In the genomic region with DNA sequence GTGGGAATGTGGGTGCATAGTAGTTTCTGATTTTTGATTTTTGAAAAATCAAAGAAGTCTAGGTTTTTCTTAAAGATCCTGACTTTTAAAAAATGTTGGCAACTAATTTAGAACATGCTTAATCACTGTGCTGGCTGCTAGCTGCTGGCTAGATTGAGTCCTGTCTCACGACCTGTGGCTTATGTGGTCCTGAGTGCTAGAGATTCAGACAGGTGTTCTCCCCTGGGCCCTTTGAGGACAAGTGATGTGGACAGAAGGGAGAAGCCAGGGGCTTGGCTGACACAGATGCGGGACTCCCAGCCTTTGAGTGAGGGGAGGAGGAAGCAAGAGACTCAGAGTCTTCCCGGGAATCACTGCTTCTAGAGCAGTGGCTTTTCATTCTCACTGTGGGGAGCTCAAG, we compare ENCODE assay signal across 20 cellular contexts. TPM values are rescaled to one million over a fixed set of nuclear protein-coding genes. Genes with fewer than 3 reads are reported as not detected.
DNase-seq lines count a peak whose midpoint lies in the region; ATAC-seq, FAIRE-seq and TF ChIP-seq lines count a peak whose summit lies in the region.
"Had no signal": no experiment of that assay in that cellular context is flagged by ENCODE, and none has a peak within 500 bp of the region (broad histone marks: within the 10 kb centered on the region; RNA-seq: fewer than 3 reads in every experiment).

No MANE protein-coding gene starts in this region.

- no peak overlapping the region for H3K14ac ChIP-seq in H1 (ENCODE audit: insufficient read length)

- H3K23ac ChIP-seq in H1 (ENCODE audit: insufficient read length), result no peak overlapping the region

- H3K27ac ChIP-seq in BLaER1 treated with 17β-estradiol and CSF1 and Interleukin-3, amounts not matched to agents 10 nM and 100 nM, result peak overlapping the region in 1 of 11 experiments; percentile 35; a peak in 1 of 22 replicates
- H3K27ac ChIP-seq in Karpas-422 (ENCODE audit: low read length) (peak overlapping the region; percentile 24; the same call in 1 of the 2 replicates), H1 (ENCODE audit: low read depth, low read length) (no peak overlapping the region)

- H4K91ac ChIP-seq in H1 (replicated peaks; ENCODE audit: insufficient read length, low read length), result no peak overlapping the region

- H2AK5ac ChIP-seq in H1 (ENCODE audit: low read depth, low read length), result no peak overlapping the region

- H4K5ac ChIP-seq in H1 (ENCODE audit: insufficient read length, low read depth, low read length), result no peak overlapping the region

- H4K20me1 ChIP-seq in BLaER1 treated with 17β-estradiol and CSF1 and Interleukin-3, amounts not matched to agents 10 nM and 100 nM, result peaks cover 0 to 9% (median 0%) of the 10 kb centered on the region in 11 experiments; a peak in 2 of 22 replicates
- H4K20me1 ChIP-seq in Karpas-422 (ENCODE audit: insufficient read depth, low read depth, low read length) (no peaks in the 10 kb centered on the region), H1 (replicated peaks in 1 of 2; ENCODE audit: control insufficient read depth in 1 of 2, insufficient read depth in 2 of 2, low read length in 2 of 2) (no peaks in the 10 kb centered on the region)

- no peak overlapping the region for H3K18ac ChIP-seq in H1 (ENCODE audit: extremely low read depth, low read length)

- peak; percentile 60 for ATAC-seq in stimulated activated memory B cell treated with anti-CD40 and anti-IgM and Interleukin-4, amounts not matched to agents 10 μg/mL and 1 μg/mL and 100 μg/mL, for 72 hours
- ATAC-seq in activated T-cell treated with anti-CD3 and anti-CD28 coated beads, Interleukin-2, amount 50 U/mL, for 72 hours (replicated peaks in 1 of 2), result no peak
- no peak for ATAC-seq in HG03159 (IDR thresholded peaks at IDR 0.05; ENCODE audit: unreplicated experiment)
- ATAC-seq: HepG2 had no signal

- CTCF ChIA-PET in H1 (lab: Charles Lee; ENCODE audit: partially characterized antibody), result interaction anchor here (0.7 to 24.3 kb wide), 8 partner anchors 12 to 1363 kb away, joined by 3 to 569 read pairs (median 6); no protein-coding TSS in a partner anchor

- H2AFZ ChIP-seq in Karpas-422 (ENCODE audit: low read length) (no peak overlapping the region), H1 (ENCODE audit: low read length) (no peak overlapping the region)

- H3K56ac ChIP-seq in H1 (replicated peaks; ENCODE audit: insufficient read length, low read depth, low read length), result no peak overlapping the region

- POLR2A ChIA-PET in H1 (lab: Charles Lee; ENCODE audit: partially characterized antibody), result no interaction called here

- H3K79me1 ChIP-seq in H1 (ENCODE audit: low read depth, low read length), result no peaks in the 10 kb centered on the region; the same call in 1 of the 2 replicates

- no peak overlapping the region for H2BK120ac ChIP-seq in H1 (replicated peaks; ENCODE audit: low read depth, low read length)

- H3K9ac ChIP-seq in BLaER1 treated with 17β-estradiol and CSF1 and Interleukin-3, amounts not matched to agents 10 nM and 100 nM, result peak overlapping the region in 4 of 11 experiments; percentile 3 to 53 (median 12); a peak in 4 of 22 replicates
- H3K9ac ChIP-seq in Karpas-422 (ENCODE audit: low read length) (no peak overlapping the region), H1 (replicated peaks in 1 of 4; ENCODE audit: extremely low read depth in 1 of 4, low read depth in 3 of 4, low read length in 3 of 4) (no peak overlapping the region)

- H3K4me1 Mint-ChIP-seq in stimulated activated memory B cell treated with anti-CD40 and anti-IgM and Interleukin-4, amounts not matched to agents 10 μg/mL and 1 μg/mL and 100 μg/mL, for 72 hours, result peaks cover 35% of the 10 kb centered on the region
- no peaks in the 10 kb centered on the region for H3K4me1 Mint-ChIP-seq in activated T-cell treated with anti-CD3 and anti-CD28 coated beads, Interleukin-2, amount 50 U/mL, for 72 hours (ENCODE audit: low read depth)

- FAIRE-seq in H1 (lab: Jason Lieb, UNC), result no peak
- FAIRE-seq: HepG2 had no signal

- TF ChIP-seq CTCF in H1 (IDR thresholded peaks at IDR 0.05; ENCODE audit: control extremely low read depth in 1 of 3, insufficient read depth in 1 of 3, low read depth in 1 of 3, low read length in 3 of 3), result no peak

- no peaks in the 10 kb centered on the region for H3K36me3 ChIP-seq in BLaER1 treated with 17β-estradiol and CSF1 and Interleukin-3, amounts not matched to agents 10 nM and 100 nM
- H3K36me3 ChIP-seq in Karpas-422 (ENCODE audit: insufficient read depth, low read length) (no peaks in the 10 kb centered on the region), H1 (ENCODE audit: control insufficient read depth in 2 of 4, insufficient read depth in 4 of 4, low read length in 3 of 4) (no peaks in the 10 kb centered on the region)

- no peaks in the 10 kb centered on the region for H3K9me3 Mint-ChIP-seq in stimulated activated memory B cell treated with anti-CD40 and anti-IgM and Interleukin-4, amounts not matched to agents 10 μg/mL and 1 μg/mL and 100 μg/mL, for 72 hours
- no peaks in the 10 kb centered on the region for H3K9me3 Mint-ChIP-seq in activated T-cell treated with anti-CD3 and anti-CD28 coated beads, Interleukin-2, amount 50 U/mL, for 72 hours
- H3K9me3 Mint-ChIP-seq: CD14-positive monocyte, H9 had no signal

- no peak overlapping the region for H4K8ac ChIP-seq in H1 (ENCODE audit: extremely low read depth, insufficient read depth, low read length)

- H3K4ac ChIP-seq in H1 (replicated peaks; ENCODE audit: insufficient read length, low read depth, low read length), result no peak overlapping the region

- peaks cover 0 to 22% (median 0%) of the 10 kb centered on the region in 11 experiments; a peak in 3 of 22 replicates for H3K27me3 ChIP-seq in BLaER1 treated with 17β-estradiol and CSF1 and Interleukin-3, amounts not matched to agents 10 nM and 100 nM
- H3K27me3 ChIP-seq in Karpas-422 (ENCODE audit: low read length) (no peaks in the 10 kb centered on the region), H1 (replicated peaks in 1 of 4; ENCODE audit: control insufficient read depth in 3 of 4, extremely low read depth in 1 of 4, insufficient read depth in 3 of 4, low read length in 3 of 4) (no peaks in the 10 kb centered on the region)

- no peak overlapping the region for H3K27ac Mint-ChIP-seq in stimulated activated memory B cell treated with anti-CD40 and anti-IgM and Interleukin-4, amounts not matched to agents 10 μg/mL and 1 μg/mL and 100 μg/mL, for 72 hours
- no peak overlapping the region for H3K27ac Mint-ChIP-seq in activated T-cell treated with anti-CD3 and anti-CD28 coated beads, Interleukin-2, amount 50 U/mL, for 72 hours
- H3K27ac Mint-ChIP-seq: CD14-positive monocyte, H9 had no signal

- H3K79me2 ChIP-seq in Karpas-422 (ENCODE audit: low read length) (no peaks in the 10 kb centered on the region), H1 (ENCODE audit: control insufficient read depth in 1 of 2, insufficient read depth in 2 of 2, low read length in 2 of 2) (no peaks in the 10 kb centered on the region)

- peaks cover 28 to 97% (median 77%) of the 10 kb centered on the region in 10 experiments for H3K4me1 ChIP-seq in BLaER1 treated with 17β-estradiol and CSF1 and Interleukin-3, amounts not matched to agents 10 nM and 100 nM
- peaks cover 87% of the 10 kb centered on the region for H3K4me1 ChIP-seq in Karpas-422 (ENCODE audit: low read length)
- peaks cover 0 to 7% (median 1%) of the 10 kb centered on the region in 4 experiments; a peak in 3 of 7 replicates for H3K4me1 ChIP-seq in H1 (replicated peaks in 1 of 4; ENCODE audit: control insufficient read depth in 3 of 4, insufficient read depth in 4 of 4, low read length in 3 of 4)

- no peaks in the 10 kb centered on the region for H3K36me3 Mint-ChIP-seq in stimulated activated memory B cell treated with anti-CD40 and anti-IgM and Interleukin-4, amounts not matched to agents 10 μg/mL and 1 μg/mL and 100 μg/mL, for 72 hours
- H3K36me3 Mint-ChIP-seq in activated T-cell treated with anti-CD3 and anti-CD28 coated beads, Interleukin-2, amount 50 U/mL, for 72 hours (ENCODE audit: insufficient read depth in 2 of 2), result no peaks in the 10 kb centered on the region
- H3K36me3 Mint-ChIP-seq: CD14-positive monocyte had no signal

- H2BK20ac ChIP-seq in H1 (ENCODE audit: low read length), result no peak overlapping the region

- H3K4me3 ChIP-seq in BLaER1 treated with 17β-estradiol and CSF1 and Interleukin-3, amounts not matched to agents 10 nM and 100 nM, result no peak overlapping the region
- 0 out of 2 replicates have a peak overlapping the region, but pooled peaks have one; percentile 6 for H3K4me3 ChIP-seq in Karpas-422 (ENCODE audit: low read length)
- no peak overlapping the region for H3K4me3 ChIP-seq in H1 (ENCODE audit: extremely low read depth in 1 of 4, insufficient read depth in 2 of 4, low read depth in 3 of 4, low read length in 4 of 4)

- H2BK5ac ChIP-seq in H1 (ENCODE audit: low read depth, low read length), result peak overlapping the region; percentile 13; the same call in 1 of the 2 replicates

- H3K27me3 Mint-ChIP-seq in stimulated activated memory B cell treated with anti-CD40 and anti-IgM and Interleukin-4, amounts not matched to agents 10 μg/mL and 1 μg/mL and 100 μg/mL, for 72 hours, result peaks cover 64% of the 10 kb centered on the region
- peaks cover 22% of the 10 kb centered on the region for H3K27me3 Mint-ChIP-seq in activated T-cell treated with anti-CD3 and anti-CD28 coated beads, Interleukin-2, amount 50 U/mL, for 72 hours (ENCODE audit: low read depth)

- no peaks in the 10 kb centered on the region for H3K9me2 ChIP-seq in Karpas-422 (replicated peaks; ENCODE audit: insufficient read depth, low read length)

- H3K9me3 ChIP-seq in BLaER1 treated with 17β-estradiol and CSF1 and Interleukin-3, amounts not matched to agents 10 nM and 100 nM (replicated peaks in 1 of 11), result no peaks in the 10 kb centered on the region
- H3K9me3 ChIP-seq in Karpas-422 (ENCODE audit: low read length), result no peaks in the 10 kb centered on the region
- no peaks in the 10 kb centered on the region for H3K9me3 ChIP-seq in H1 (ENCODE audit: insufficient read depth in 2 of 2, low read depth in 1 of 2, low read length in 1 of 2)

- DNase-seq in Karpas-422 (no peak), H1 (ENCODE audit: low read depth in 1 of 2, low spot score in 2 of 2) (no peak)
- no peak for DNase-seq in activated T-cell treated with anti-CD3 and anti-CD28 coated beads, Interleukin-2, amount 50 U/mL, for 72 hours
- no peak for DNase-seq in activated CD4-positive, alpha-beta T cell treated with anti-CD3 and anti-CD28 coated beads for 4 hours
- DNase-seq: DMS 273 treated with DMSO at 0.1 percent for 48 hours, GDM1, H9, KG1, NCI-H1048, NCI-H1436, NCI-H1930, NCI-H69, RPMI8226, SHP77 treated with DMSO at 0.1 percent for 48 hours, T-helper 1 cell had no signal

- TF ChIP-seq RAD21 in H1 (IDR thresholded peaks at IDR 0.05 in 1 of 2, conservative IDR thresholded peaks at IDR 0.05 in 1 of 2; ENCODE audit: low read depth in 2 of 2, low read length in 2 of 2), result no peak

- H2BK12ac ChIP-seq in H1 (ENCODE audit: low read depth, low read length), result peak overlapping the region; percentile 27; the same call in 1 of the 2 replicates

- peak overlapping the region; percentile 61; the same call in 1 of the 2 replicates for H2BK15ac ChIP-seq in H1 (ENCODE audit: low read length)

- peak overlapping the region in 10 of 11 experiments; percentile 19 to 95 (median 68); a peak in 19 of 22 replicates for H3K4me2 ChIP-seq in BLaER1 treated with 17β-estradiol and CSF1 and Interleukin-3, amounts not matched to agents 10 nM and 100 nM
- H3K4me2 ChIP-seq in Karpas-422 (ENCODE audit: low read depth, low read length, poor library complexity, severe bottlenecking) (peak overlapping the region; percentile 49), H1 (ENCODE audit: insufficient read depth in 1 of 2, low read depth in 2 of 2, low read length in 2 of 2) (no peak overlapping the region)

- TF ChIP-seq POLR2A in H1 (IDR thresholded peaks at IDR 0.05; ENCODE audit: control extremely low read depth in 1 of 2, low read depth in 2 of 2, low read length in 2 of 2), result no peak

- 0 out of 2 replicates have a peak, but pooled peaks cover 2% of the 10 kb centered on the region for H3K23me2 ChIP-seq in H1 (ENCODE audit: low read depth, low read length)

- 52% methylated on average over 3 of the region's 3 CpGs; no CpG with 5 or more reads in 1 of the 2 experiments for WGBS in H1 (ENCODE audit: extremely low coverage in 1 of 2, insufficient coverage in 1 of 2, insufficient read length in 1 of 2, insufficient replicate concordance in 2 of 2, low coverage in 1 of 2, low lambda C conversion rate in 2 of 2, missing lambda C conversion rate in 1 of 2), 2 experiments

- no peak overlapping the region for H3K4me3 Mint-ChIP-seq in stimulated activated memory B cell treated with anti-CD40 and anti-IgM and Interleukin-4, amounts not matched to agents 10 μg/mL and 1 μg/mL and 100 μg/mL, for 72 hours
- H3K4me3 Mint-ChIP-seq in activated T-cell treated with anti-CD3 and anti-CD28 coated beads, Interleukin-2, amount 50 U/mL, for 72 hours, result no peak overlapping the region
- H3K4me3 Mint-ChIP-seq: CD14-positive monocyte, H9 had no signal

- no peak for TF ChIP-seq EP300 in H1 (IDR thresholded peaks at IDR 0.05; ENCODE audit: borderline replicate concordance in 1 of 2, low read depth in 2 of 2, low read length in 2 of 2)

RNA-seq across cellular contexts. Expression of gene CORO2B, which starts 47.5 kb away (rescaled TPM):
- total RNA-seq in Karpas-422 (2014; rRNA removed; shearing (Covaris generic); ENCODE audit: low replicate concordance), result 0.26 and 0.69 TPM in 2 replicates
- total RNA-seq in H1 (2021; fragmentation: NEBNext Ultra II Directional; extraction: Animal tissue kit (Norgen Biotek cat#: 25700)), result 3.4 and 4.7 TPM in 2 replicates
- 6.1 and 6.7 TPM in 2 replicates for polyA plus RNA-seq in H1 (2011; rRNA removed)
- 3.5 TPM for polyA plus RNA-seq in H1 (2011; cell fraction: cytosol; rRNA removed)
- 5.4 TPM for polyA plus RNA-seq in H1 (2011; cell fraction: nucleus; rRNA removed)
- 3.8 to 5.5 TPM (median 4.8 TPM) in 4 replicates for polyA plus RNA-seq in H1 (2012, experiment 1 of 2)
- polyA plus RNA-seq in H1 (2012, experiment 2 of 2), result 3.7 TPM
- 2.4 TPM for polyA plus RNA-seq in H1 (2013, experiment 1 of 2)
- 2.2 TPM for polyA plus RNA-seq in H1 (2013, experiment 2 of 2)
- 4.0 TPM in 2 replicates for polyA minus RNA-seq in H1 (2011; rRNA and poly(A)+ RNA removed)
- polyA minus RNA-seq in H1 (2011; cell fraction: cytosol; rRNA and poly(A)+ RNA removed), result 2.9 TPM
- polyA minus RNA-seq in H1 (2011; cell fraction: nucleus; rRNA and poly(A)+ RNA removed), result 2.2 TPM
- total RNA-seq in activated T-cell treated with anti-CD3 and anti-CD28 coated beads, Interleukin-2, amount 50 U/mL, for 72 hours, result under 1 TPM in 1 of 2 donors, not detected in 1; 0.07 TPM
- polyA plus RNA-seq: CD14-positive monocyte had no signal

Comparison
In these comparisons a context has a peak if more than half of its experiments do, and no peak if none do; other contexts are left out.
1. H3K4me2 ChIP-seq: peak in BLaER1 treated with 17β-estradiol and CSF1 and Interleukin-3, amounts not matched to agents 10 nM and 100 nM (10 of 11) and Karpas-422 (single experiment); none in H1 (0 of 2).